ENCODE assay signal across 2 cellular contexts in genomic region chr16:84143784-84144199, GRCh38.
TF ChIP-seq lines count a peak whose summit lies in the region.

No MANE protein-coding gene starts in this region.

TF ChIP-seq in SK-N-SH, 30 proteins besides CTCF, POLR2A, EP300 and RAD21 (continued from another document):
- peak; percentile 31 for TF ChIP-seq PBX3 (IDR thresholded peaks at IDR 0.05)
- TF ChIP-seq NRF1 (IDR thresholded peaks at IDR 0.05; ENCODE audit: low read depth, low read length) = no peak
- TF ChIP-seq GABPA (IDR thresholded peaks at IDR 0.05; ENCODE audit: low read depth) = no peak
- TF ChIP-seq CHD2 (IDR thresholded peaks at IDR 0.05; ENCODE audit: low read length, partially characterized antibody) = no peak
- no peak for TF ChIP-seq MXI1 (IDR thresholded peaks at IDR 0.05; ENCODE audit: low read depth, low read length)

TF ChIP-seq in SK-N-SH treated with all-trans-retinoic acid at 6 μM for 48 hours, 23 proteins besides CTCF, POLR2A, EP300 and RAD21:
- TF ChIP-seq, protein P1, sequence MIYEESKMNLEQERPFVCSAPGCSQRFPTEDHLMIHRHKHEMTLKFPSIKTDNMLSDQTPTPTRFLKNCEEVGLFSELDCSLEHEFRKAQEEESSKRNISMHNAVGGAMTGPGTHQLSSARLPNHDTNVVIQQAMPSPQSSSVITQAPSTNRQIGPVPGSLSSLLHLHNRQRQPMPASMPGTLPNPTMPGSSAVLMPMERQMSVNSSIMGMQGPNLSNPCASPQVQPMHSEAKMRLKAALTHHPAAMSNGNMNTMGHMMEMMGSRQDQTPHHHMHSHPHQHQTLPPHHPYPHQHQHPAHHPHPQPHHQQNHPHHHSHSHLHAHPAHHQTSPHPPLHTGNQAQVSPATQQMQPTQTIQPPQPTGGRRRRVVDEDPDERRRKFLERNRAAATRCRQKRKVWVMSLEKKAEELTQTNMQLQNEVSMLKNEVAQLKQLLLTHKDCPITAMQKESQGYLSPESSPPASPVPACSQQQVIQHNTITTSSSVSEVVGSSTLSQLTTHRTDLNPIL (CRISPR knock-in tag; IDR thresholded peaks at IDR 0.05; ENCODE audit: low read depth) = no peak
- TF ChIP-seq OSR1 (CRISPR knock-in tag; IDR thresholded peaks at IDR 0.05) = no peak
- no peak for TF ChIP-seq PATZ1 (CRISPR knock-in tag; IDR thresholded peaks at IDR 0.05; ENCODE audit: borderline replicate concordance)
- TF ChIP-seq ZNF8 (CRISPR knock-in tag; IDR thresholded peaks at IDR 0.05) = no peak
- TF ChIP-seq ISL1 (CRISPR knock-in tag; IDR thresholded peaks at IDR 0.05) = no peak
- TF ChIP-seq RARB (CRISPR knock-in tag; IDR thresholded peaks at IDR 0.05) = no peak
